10 cellular contexts compared by ENCODE assay signal in genomic region chr12:104524026-104524425, GRCh38.
A peak's percentile ranks its signal among the peaks of the same experiment; 100 is the strongest.
DNase-seq lines count a peak whose midpoint lies in the region.
"Had no signal": no experiment of that assay in that cellular context is flagged by ENCODE, and none has a peak within 500 bp of the region (broad histone marks: within the 10 kb centered on the region; RNA-seq: fewer than 3 reads in every experiment).

No MANE protein-coding gene starts in this region.

- H3K4me1 Mint-ChIP-seq in T-helper 2 cell treated with Interferon-gamma antibody and Interleukin-4, amounts not matched to agents 5 μg/mL and 100 μg/mL, for 36 hours (ENCODE audit: low read depth) = peaks cover 68% of the 10 kb centered on the region

- H3K4me3 Mint-ChIP-seq in T-helper 2 cell treated with Interferon-gamma antibody and Interleukin-4, amounts not matched to agents 5 μg/mL and 100 μg/mL, for 36 hours = peak overlapping the region; percentile 68
- H3K4me3 Mint-ChIP-seq: activated CD4-positive, alpha-beta memory T cell treated with anti-CD3 and anti-CD28 coated beads for 36 hours had no signal

- H3K27ac Mint-ChIP-seq in T-helper 2 cell treated with Interferon-gamma antibody and Interleukin-4, amounts not matched to agents 5 μg/mL and 100 μg/mL, for 36 hours = peak overlapping the region; percentile 41
- H3K27ac Mint-ChIP-seq: activated CD4-positive, alpha-beta memory T cell treated with anti-CD3 and anti-CD28 coated beads for 36 hours had no signal

- H3K36me3 Mint-ChIP-seq in T-helper 2 cell treated with Interferon-gamma antibody and Interleukin-4, amounts not matched to agents 5 μg/mL and 100 μg/mL, for 36 hours (ENCODE audit: low read depth) = peaks cover 40% of the 10 kb centered on the region

- no peaks in the 10 kb centered on the region for H3K27me3 Mint-ChIP-seq in T-helper 2 cell treated with Interferon-gamma antibody and Interleukin-4, amounts not matched to agents 5 μg/mL and 100 μg/mL, for 36 hours (ENCODE audit: low read depth)
- H3K27me3 Mint-ChIP-seq: activated CD4-positive, alpha-beta memory T cell treated with anti-CD3 and anti-CD28 coated beads for 36 hours had no signal

- no peak for DNase-seq in T-helper 2 cell treated with Interferon-gamma antibody and Interleukin-4, amounts not matched to agents 5 μg/mL and 100 μg/mL, for 36 hours (ENCODE audit: low spot score)
- DNase-seq in T-helper 2 cell (no peak), NCI-H2196 treated with DMSO at 0.1 percent for 48 hours (lab: John Stamatoyannopoulos, UW; ENCODE audit: unreplicated experiment) (peak; percentile 29), cerebellum (ENCODE audit: low spot score) (peak; percentile 48), smooth muscle cell of the brain vasculature (ENCODE audit: low read depth, low spot score) (peak; percentile 24), HuH-7.5 (ENCODE audit: low spot score) (no peak), dedifferentiated amniotic fluid mesenchymal stem cell (ENCODE audit: extremely low spot score) (no peak), 8988T (no peak)
- DNase-seq: activated CD4-positive, alpha-beta memory T cell treated with anti-CD3 and anti-CD28 coated beads for 36 hours; sigmoid colon had no signal

- no peaks in the 10 kb centered on the region for H3K9me3 Mint-ChIP-seq in T-helper 2 cell treated with Interferon-gamma antibody and Interleukin-4, amounts not matched to agents 5 μg/mL and 100 μg/mL, for 36 hours

Comparison
In these comparisons a context has a peak if more than half of its experiments do, and no peak if none do; other contexts are left out.
1. DNase-seq: peak in NCI-H2196 treated with DMSO at 0.1 percent for 48 hours (single experiment), cerebellum (single experiment) and smooth muscle cell of the brain vasculature (single experiment); none in T-helper 2 cell treated with Interferon-gamma antibody and Interleukin-4, amounts not matched to agents 5 μg/mL and 100 μg/mL, for 36 hours (single experiment), T-helper 2 cell (0 of 5), HuH-7.5 (single experiment), dedifferentiated amniotic fluid mesenchymal stem cell (single experiment) and 8988T (single experiment).